Comparison of ENCODE assay signal across 23 cellular contexts in the genomic region with DNA sequence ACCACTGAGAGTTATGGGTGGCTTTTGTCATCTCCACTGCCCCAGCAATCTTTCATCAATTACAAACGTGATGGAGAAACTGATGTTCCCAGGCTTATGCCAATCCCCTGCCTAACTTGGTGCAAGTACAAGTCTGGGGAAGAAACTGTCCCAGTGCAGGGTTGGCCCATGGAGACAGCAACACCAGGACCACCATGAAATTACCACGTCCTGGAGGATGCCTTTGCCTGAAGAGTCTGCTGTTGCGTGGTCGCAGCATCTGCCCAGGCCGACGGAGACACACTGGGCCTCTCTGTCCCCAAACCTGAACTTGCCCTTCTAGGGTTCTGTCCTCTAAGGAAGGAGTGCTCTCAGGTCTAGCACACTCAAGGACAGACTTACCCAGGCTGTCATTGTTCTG.
"Had no signal": no experiment of that assay in that cellular context is flagged by ENCODE, and none has a peak within 500 bp of the region (broad histone marks: within the 10 kb centered on the region; RNA-seq: fewer than 3 reads in every experiment).

No MANE protein-coding gene starts in this region.

- H3K4me1 Mint-ChIP-seq: immature natural killer cell, nephron had no signal

- FAIRE-seq: endothelial cell of umbilical vein, kidney had no signal

- H3K27ac Mint-ChIP-seq: endodermal cell, nephron had no signal

- H3K79me2 ChIP-seq: parathyroid adenoma had no signal

- H3K4me1 ChIP-seq: foreskin keratinocyte, parathyroid adenoma, psoas muscle, stomach had no signal

- H3K4me3 Mint-ChIP-seq: endodermal cell, immature natural killer cell, nephron had no signal

- DNase-seq: effector CD4-positive, alpha-beta T cell; endodermal cell; erythroblast; foreskin keratinocyte; immature natural killer cell; kidney; left colon; left ventricle myocardium superior; occipital lobe; psoas muscle; spleen; stimulated activated CD4-positive, alpha-beta T cell treated with anti-CD3 and anti-CD28 coated beads, Interleukin-15, amount 100 ng/mL, for 24 hours; stimulated activated CD4-positive, alpha-beta T cell treated with anti-CD3 and anti-CD28 coated beads, Interleukin-1b, Interleukin-23, amount 100 ng/mL, for 48 hours; stimulated activated CD4-positive, alpha-beta T cell treated with anti-CD3 and anti-CD28 coated beads, Interleukin-4, amount 100 ng/mL, for 24 hours; stimulated activated naive CD4-positive, alpha-beta T cell; stomach; trophoblast cell had no signal

- H3K36me3 ChIP-seq: spleen, stomach had no signal

- H3K9me3 Mint-ChIP-seq: endodermal cell, nephron had no signal

- H3K27me3 ChIP-seq: foreskin keratinocyte, spleen, stomach had no signal

- H3K27ac ChIP-seq: coronary artery, foreskin keratinocyte, parathyroid adenoma, psoas muscle, spleen, stomach had no signal

- H2AFZ ChIP-seq: parathyroid adenoma had no signal

- ATAC-seq: foreskin keratinocyte, left colon, left ventricle myocardium superior, mucosa of descending colon, psoas muscle had no signal

- H3K9ac ChIP-seq: parathyroid adenoma had no signal

- H3K36me3 Mint-ChIP-seq: immature natural killer cell had no signal

- H3K9me3 ChIP-seq: mucosa of descending colon, psoas muscle, spleen, stomach had no signal

- H3K4me3 ChIP-seq: coronary artery, lung, mucosa of descending colon, psoas muscle, spleen, stomach had no signal
